Comparison of ENCODE assay signal across 1 cellular context in genomic region chr6:33061987-33062386, GRCh38.
TF ChIP-seq lines count a peak whose summit lies in the region.

No MANE protein-coding gene starts in this region.

TF ChIP-seq in K562, 482 proteins besides CTCF, POLR2A, EP300 and RAD21 (continues in another document):
- TF ChIP-seq ETV6 (IDR thresholded peaks at IDR 0.05; ENCODE audit: borderline replicate concordance in 1 of 2, low read depth in 2 of 2, low read length in 1 of 2) (no peak), ETV6 (CRISPR knock-in tag; IDR thresholded peaks at IDR 0.05; ENCODE audit: borderline replicate concordance) (no peak), CEBPB (tag; IDR thresholded peaks at IDR 0.05) (peak; percentile 48; the same call in 1 of the 2 replicates), SRF (CRISPR knock-in tag; IDR thresholded peaks at IDR 0.05) (peak; percentile 98 to 100), HSF4 (CRISPR knock-in tag; IDR thresholded peaks at IDR 0.05; ENCODE audit: borderline replicate concordance) (no peak), CEBPG (CRISPR knock-in tag; IDR thresholded peaks at IDR 0.05) (no peak), CEBPG (tag; conservative IDR thresholded peaks at IDR 0.05 in 1 of 2, IDR thresholded peaks at IDR 0.05 in 1 of 2) (peak in 1 of 2 experiments; percentile 70; a peak in 2 of 4 replicates), ZNF766 (CRISPR knock-in tag; conservative IDR thresholded peaks at IDR 0.05) (0 out of 2 replicates have a peak, but pooled peaks have one; percentile 36), TBL1XR1 (IDR thresholded peaks at IDR 0.05; ENCODE audit: low read length in 2 of 2) (no peak), ZNF436 (CRISPR knock-in tag; IDR thresholded peaks at IDR 0.05) (no peak), ZNF316 (IDR thresholded peaks at IDR 0.05) (peak; percentile 51), ID3 (CRISPR knock-in tag; IDR thresholded peaks at IDR 0.05) (no peak), ID3 (tag; IDR thresholded peaks at IDR 0.05) (no peak), XRCC3 (IDR thresholded peaks at IDR 0.05) (no peak), NFE2 (IDR thresholded peaks at IDR 0.05; ENCODE audit: low read depth) (peak; percentile 55), FOS (IDR thresholded peaks at IDR 0.05; ENCODE audit: extremely low read depth, insufficient read length) (peak; percentile 19), ZNF395 (CRISPR knock-in tag; IDR thresholded peaks at IDR 0.05) (0 out of 2 replicates have a peak, but pooled peaks have one; percentile 5), MECOM (CRISPR knock-in tag; IDR thresholded peaks at IDR 0.05) (no peak), ZNF431 (CRISPR knock-in tag; IDR thresholded peaks at IDR 0.05) (no peak), ZFP30 (CRISPR knock-in tag; IDR thresholded peaks at IDR 0.05; ENCODE audit: borderline replicate concordance) (no peak), SAFB2 (IDR thresholded peaks at IDR 0.05; ENCODE audit: borderline replicate concordance, low read depth, low read length, severe bottlenecking) (no peak), ZNF197 (CRISPR knock-in tag; IDR thresholded peaks at IDR 0.05; ENCODE audit: low read depth) (0 out of 2 replicates have a peak, but pooled peaks have one; percentile 38), MAFK (IDR thresholded peaks at IDR 0.05; ENCODE audit: low read length) (0 out of 2 replicates have a peak, but pooled peaks have one; percentile 12), FOXJ2 (tag; IDR thresholded peaks at IDR 0.05) (no peak), KLF6 (CRISPR knock-in tag; IDR thresholded peaks at IDR 0.05; ENCODE audit: borderline replicate concordance) (no peak), ZC3H11A (IDR thresholded peaks at IDR 0.05; ENCODE audit: low read depth, low read length) (no peak), EP400 (IDR thresholded peaks at IDR 0.05) (0 out of 2 replicates have a peak, but pooled peaks have one; percentile 8), CREM (IDR thresholded peaks at IDR 0.05; ENCODE audit: low read depth) (peak; percentile 23; the same call in 1 of the 2 replicates), RNF2 (IDR thresholded peaks at IDR 0.05) (0 out of 2 replicates have a peak, but pooled peaks have one; percentile 35), ETV1 (tag; conservative IDR thresholded peaks at IDR 0.05; ENCODE audit: low read depth) (peak; percentile 83), MYC (IDR thresholded peaks at IDR 0.05; ENCODE audit: low read depth, low read length) (no peak), MYC (CRISPR knock-in tag; IDR thresholded peaks at IDR 0.05; ENCODE audit: borderline replicate concordance, low read depth) (no peak), MEIS2 (IDR thresholded peaks at IDR 0.05; ENCODE audit: partially characterized antibody) (peak; percentile 5), SREBF1 (IDR thresholded peaks at IDR 0.05; ENCODE audit: borderline replicate concordance, low read depth, low read length) (peak; percentile 98), ZNF707 (CRISPR knock-in tag; conservative IDR thresholded peaks at IDR 0.05) (no peak), POLR2H (tag; IDR thresholded peaks at IDR 0.05; ENCODE audit: low read depth) (0 out of 2 replicates have a peak, but pooled peaks have one; percentile 32)
- TF ChIP-seq, protein P1, sequence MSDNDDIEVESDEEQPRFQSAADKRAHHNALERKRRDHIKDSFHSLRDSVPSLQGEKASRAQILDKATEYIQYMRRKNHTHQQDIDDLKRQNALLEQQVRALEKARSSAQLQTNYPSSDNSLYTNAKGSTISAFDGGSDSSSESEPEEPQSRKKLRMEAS (CRISPR knock-in tag; IDR thresholded peaks at IDR 0.05) = no peak
- TF ChIP-seq, protein P2, sequence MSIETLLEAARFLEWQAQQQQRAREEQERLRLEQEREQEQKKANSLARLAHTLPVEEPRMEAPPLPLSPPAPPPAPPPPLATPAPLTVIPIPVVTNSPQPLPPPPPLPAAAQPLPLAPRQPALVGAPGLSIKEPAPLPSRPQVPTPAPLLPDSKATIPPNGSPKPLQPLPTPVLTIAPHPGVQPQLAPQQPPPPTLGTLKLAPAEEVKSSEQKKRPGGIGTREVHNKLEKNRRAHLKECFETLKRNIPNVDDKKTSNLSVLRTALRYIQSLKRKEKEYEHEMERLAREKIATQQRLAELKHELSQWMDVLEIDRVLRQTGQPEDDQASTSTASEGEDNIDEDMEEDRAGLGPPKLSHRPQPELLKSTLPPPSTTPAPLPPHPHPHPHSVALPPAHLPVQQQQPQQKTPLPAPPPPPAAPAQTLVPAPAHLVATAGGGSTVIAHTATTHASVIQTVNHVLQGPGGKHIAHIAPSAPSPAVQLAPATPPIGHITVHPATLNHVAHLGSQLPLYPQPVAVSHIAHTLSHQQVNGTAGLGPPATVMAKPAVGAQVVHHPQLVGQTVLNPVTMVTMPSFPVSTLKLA (conservative IDR thresholded peaks at IDR 0.05) = peak in 1 of 2 experiments; percentile 41; a peak in 2 of 4 replicates
- TF ChIP-seq, protein P3, sequence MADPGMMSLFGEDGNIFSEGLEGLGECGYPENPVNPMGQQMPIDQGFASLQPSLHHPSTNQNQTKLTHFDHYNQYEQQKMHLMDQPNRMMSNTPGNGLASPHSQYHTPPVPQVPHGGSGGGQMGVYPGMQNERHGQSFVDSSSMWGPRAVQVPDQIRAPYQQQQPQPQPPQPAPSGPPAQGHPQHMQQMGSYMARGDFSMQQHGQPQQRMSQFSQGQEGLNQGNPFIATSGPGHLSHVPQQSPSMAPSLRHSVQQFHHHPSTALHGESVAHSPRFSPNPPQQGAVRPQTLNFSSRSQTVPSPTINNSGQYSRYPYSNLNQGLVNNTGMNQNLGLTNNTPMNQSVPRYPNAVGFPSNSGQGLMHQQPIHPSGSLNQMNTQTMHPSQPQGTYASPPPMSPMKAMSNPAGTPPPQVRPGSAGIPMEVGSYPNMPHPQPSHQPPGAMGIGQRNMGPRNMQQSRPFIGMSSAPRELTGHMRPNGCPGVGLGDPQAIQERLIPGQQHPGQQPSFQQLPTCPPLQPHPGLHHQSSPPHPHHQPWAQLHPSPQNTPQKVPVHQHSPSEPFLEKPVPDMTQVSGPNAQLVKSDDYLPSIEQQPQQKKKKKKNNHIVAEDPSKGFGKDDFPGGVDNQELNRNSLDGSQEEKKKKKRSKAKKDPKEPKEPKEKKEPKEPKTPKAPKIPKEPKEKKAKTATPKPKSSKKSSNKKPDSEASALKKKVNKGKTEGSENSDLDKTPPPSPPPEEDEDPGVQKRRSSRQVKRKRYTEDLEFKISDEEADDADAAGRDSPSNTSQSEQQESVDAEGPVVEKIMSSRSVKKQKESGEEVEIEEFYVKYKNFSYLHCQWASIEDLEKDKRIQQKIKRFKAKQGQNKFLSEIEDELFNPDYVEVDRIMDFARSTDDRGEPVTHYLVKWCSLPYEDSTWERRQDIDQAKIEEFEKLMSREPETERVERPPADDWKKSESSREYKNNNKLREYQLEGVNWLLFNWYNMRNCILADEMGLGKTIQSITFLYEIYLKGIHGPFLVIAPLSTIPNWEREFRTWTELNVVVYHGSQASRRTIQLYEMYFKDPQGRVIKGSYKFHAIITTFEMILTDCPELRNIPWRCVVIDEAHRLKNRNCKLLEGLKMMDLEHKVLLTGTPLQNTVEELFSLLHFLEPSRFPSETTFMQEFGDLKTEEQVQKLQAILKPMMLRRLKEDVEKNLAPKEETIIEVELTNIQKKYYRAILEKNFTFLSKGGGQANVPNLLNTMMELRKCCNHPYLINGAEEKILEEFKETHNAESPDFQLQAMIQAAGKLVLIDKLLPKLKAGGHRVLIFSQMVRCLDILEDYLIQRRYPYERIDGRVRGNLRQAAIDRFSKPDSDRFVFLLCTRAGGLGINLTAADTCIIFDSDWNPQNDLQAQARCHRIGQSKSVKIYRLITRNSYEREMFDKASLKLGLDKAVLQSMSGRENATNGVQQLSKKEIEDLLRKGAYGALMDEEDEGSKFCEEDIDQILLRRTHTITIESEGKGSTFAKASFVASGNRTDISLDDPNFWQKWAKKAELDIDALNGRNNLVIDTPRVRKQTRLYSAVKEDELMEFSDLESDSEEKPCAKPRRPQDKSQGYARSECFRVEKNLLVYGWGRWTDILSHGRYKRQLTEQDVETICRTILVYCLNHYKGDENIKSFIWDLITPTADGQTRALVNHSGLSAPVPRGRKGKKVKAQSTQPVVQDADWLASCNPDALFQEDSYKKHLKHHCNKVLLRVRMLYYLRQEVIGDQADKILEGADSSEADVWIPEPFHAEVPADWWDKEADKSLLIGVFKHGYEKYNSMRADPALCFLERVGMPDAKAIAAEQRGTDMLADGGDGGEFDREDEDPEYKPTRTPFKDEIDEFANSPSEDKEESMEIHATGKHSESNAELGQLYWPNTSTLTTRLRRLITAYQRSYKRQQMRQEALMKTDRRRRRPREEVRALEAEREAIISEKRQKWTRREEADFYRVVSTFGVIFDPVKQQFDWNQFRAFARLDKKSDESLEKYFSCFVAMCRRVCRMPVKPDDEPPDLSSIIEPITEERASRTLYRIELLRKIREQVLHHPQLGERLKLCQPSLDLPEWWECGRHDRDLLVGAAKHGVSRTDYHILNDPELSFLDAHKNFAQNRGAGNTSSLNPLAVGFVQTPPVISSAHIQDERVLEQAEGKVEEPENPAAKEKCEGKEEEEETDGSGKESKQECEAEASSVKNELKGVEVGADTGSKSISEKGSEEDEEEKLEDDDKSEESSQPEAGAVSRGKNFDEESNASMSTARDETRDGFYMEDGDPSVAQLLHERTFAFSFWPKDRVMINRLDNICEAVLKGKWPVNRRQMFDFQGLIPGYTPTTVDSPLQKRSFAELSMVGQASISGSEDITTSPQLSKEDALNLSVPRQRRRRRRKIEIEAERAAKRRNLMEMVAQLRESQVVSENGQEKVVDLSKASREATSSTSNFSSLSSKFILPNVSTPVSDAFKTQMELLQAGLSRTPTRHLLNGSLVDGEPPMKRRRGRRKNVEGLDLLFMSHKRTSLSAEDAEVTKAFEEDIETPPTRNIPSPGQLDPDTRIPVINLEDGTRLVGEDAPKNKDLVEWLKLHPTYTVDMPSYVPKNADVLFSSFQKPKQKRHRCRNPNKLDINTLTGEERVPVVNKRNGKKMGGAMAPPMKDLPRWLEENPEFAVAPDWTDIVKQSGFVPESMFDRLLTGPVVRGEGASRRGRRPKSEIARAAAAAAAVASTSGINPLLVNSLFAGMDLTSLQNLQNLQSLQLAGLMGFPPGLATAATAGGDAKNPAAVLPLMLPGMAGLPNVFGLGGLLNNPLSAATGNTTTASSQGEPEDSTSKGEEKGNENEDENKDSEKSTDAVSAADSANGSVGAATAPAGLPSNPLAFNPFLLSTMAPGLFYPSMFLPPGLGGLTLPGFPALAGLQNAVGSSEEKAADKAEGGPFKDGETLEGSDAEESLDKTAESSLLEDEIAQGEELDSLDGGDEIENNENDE (IDR thresholded peaks at IDR 0.05; ENCODE audit: low read depth, low read length) = no peak
- TF ChIP-seq, protein P4, sequence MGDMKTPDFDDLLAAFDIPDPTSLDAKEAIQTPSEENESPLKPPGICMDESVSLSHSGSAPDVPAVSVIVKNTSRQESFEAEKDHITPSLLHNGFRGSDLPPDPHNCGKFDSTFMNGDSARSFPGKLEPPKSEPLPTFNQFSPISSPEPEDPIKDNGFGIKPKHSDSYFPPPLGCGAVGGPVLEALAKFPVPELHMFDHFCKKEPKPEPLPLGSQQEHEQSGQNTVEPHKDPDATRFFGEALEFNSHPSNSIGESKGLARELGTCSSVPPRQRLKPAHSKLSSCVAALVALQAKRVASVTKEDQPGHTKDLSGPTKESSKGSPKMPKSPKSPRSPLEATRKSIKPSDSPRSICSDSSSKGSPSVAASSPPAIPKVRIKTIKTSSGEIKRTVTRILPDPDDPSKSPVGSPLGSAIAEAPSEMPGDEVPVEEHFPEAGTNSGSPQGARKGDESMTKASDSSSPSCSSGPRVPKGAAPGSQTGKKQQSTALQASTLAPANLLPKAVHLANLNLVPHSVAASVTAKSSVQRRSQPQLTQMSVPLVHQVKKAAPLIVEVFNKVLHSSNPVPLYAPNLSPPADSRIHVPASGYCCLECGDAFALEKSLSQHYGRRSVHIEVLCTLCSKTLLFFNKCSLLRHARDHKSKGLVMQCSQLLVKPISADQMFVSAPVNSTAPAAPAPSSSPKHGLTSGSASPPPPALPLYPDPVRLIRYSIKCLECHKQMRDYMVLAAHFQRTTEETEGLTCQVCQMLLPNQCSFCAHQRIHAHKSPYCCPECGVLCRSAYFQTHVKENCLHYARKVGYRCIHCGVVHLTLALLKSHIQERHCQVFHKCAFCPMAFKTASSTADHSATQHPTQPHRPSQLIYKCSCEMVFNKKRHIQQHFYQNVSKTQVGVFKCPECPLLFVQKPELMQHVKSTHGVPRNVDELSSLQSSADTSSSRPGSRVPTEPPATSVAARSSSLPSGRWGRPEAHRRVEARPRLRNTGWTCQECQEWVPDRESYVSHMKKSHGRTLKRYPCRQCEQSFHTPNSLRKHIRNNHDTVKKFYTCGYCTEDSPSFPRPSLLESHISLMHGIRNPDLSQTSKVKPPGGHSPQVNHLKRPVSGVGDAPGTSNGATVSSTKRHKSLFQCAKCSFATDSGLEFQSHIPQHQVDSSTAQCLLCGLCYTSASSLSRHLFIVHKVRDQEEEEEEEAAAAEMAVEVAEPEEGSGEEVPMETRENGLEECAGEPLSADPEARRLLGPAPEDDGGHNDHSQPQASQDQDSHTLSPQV (IDR thresholded peaks at IDR 0.05) = no peak
